Comparison of ENCODE assay signal across 1 cellular context in the genomic region with DNA sequence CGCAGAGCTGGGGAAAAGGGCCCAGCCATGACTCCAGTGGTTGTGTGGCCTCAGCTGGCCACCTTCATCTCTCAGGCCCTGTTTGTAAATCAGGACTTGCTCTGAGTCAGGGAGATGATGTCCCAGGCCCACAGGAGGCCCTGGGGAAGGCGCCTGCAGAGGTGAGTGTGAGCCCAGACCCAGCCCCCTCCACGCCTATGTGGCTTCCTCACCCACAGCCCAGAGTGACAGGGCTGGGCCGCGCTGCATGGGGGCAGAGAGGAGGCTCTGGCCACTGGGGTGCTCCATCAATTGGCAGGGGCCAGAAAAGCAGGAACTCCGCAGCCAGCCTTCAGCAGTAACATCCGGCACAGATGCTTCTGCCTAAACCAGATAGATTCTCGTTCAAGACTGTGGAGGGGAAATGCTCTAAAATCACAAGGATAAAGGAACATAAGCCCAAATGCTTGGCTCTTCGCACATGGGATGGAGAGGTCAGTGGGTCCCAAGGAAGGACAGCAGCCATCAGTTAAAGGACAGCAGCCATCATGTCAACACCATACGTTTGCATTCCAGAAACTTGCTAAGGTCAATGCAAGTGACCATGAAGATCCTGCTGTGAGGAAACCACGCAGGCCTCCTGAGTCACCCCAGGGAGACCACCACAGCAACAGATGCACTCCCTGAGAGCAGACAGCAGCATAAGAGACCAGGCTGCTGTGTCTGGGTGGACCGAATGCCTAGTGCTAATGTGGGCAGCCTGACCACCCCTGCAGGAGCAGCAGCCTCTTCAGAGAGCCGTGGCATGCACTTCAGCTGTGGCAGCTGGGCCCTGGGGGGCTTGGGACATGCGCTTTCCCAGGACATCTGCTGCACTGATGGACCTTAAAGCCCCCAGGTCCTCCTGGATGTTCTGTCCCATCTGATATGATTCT.
TF ChIP-seq lines count a peak whose summit lies in the region.

No MANE protein-coding gene starts in this region.

TF ChIP-seq in H1, 55 proteins besides CTCF, POLR2A, EP300 and RAD21:
- no peak for TF ChIP-seq HDAC2 (IDR thresholded peaks at IDR 0.05; ENCODE audit: borderline replicate concordance in 1 of 2, low read depth in 2 of 2, low read length in 2 of 2)
- TF ChIP-seq RNF2 (IDR thresholded peaks at IDR 0.05; ENCODE audit: borderline replicate concordance, low read depth, low read length, missing control alignments, poor library complexity, severe bottlenecking): no peak
- no peak for TF ChIP-seq RXRA (IDR thresholded peaks at IDR 0.05; ENCODE audit: insufficient read depth, low read depth, low read length)
- TF ChIP-seq, protein P1, sequence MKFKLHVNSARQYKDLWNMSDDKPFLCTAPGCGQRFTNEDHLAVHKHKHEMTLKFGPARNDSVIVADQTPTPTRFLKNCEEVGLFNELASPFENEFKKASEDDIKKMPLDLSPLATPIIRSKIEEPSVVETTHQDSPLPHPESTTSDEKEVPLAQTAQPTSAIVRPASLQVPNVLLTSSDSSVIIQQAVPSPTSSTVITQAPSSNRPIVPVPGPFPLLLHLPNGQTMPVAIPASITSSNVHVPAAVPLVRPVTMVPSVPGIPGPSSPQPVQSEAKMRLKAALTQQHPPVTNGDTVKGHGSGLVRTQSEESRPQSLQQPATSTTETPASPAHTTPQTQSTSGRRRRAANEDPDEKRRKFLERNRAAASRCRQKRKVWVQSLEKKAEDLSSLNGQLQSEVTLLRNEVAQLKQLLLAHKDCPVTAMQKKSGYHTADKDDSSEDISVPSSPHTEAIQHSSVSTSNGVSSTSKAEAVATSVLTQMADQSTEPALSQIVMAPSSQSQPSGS (IDR thresholded peaks at IDR 0.05; ENCODE audit: low read length): no peak
- TF ChIP-seq ASH2L (IDR thresholded peaks at IDR 0.05; ENCODE audit: low read length): no peak
- TF ChIP-seq FOSL1 (IDR thresholded peaks at IDR 0.05; ENCODE audit: insufficient read depth, low read depth, low read length): no peak
- TF ChIP-seq SIN3A (conservative IDR thresholded peaks at IDR 0.05 in 1 of 2, IDR thresholded peaks at IDR 0.05 in 1 of 2; ENCODE audit: low read depth in 1 of 2, low read length in 2 of 2): no peak
- TF ChIP-seq HDAC6 (IDR thresholded peaks at IDR 0.05; ENCODE audit: low read depth, low read length): no peak
- TF ChIP-seq JUN (IDR thresholded peaks at IDR 0.05; ENCODE audit: low read depth, low read length): no peak
- no peak for TF ChIP-seq CREB1 (IDR thresholded peaks at IDR 0.05)
- no peak for TF ChIP-seq JUND (IDR thresholded peaks at IDR 0.05; ENCODE audit: low read length)
TF ChIP-seq in H1: peak in this region for 0.
